Comparison of ENCODE assay signal across 8 cellular contexts in the genomic region with DNA sequence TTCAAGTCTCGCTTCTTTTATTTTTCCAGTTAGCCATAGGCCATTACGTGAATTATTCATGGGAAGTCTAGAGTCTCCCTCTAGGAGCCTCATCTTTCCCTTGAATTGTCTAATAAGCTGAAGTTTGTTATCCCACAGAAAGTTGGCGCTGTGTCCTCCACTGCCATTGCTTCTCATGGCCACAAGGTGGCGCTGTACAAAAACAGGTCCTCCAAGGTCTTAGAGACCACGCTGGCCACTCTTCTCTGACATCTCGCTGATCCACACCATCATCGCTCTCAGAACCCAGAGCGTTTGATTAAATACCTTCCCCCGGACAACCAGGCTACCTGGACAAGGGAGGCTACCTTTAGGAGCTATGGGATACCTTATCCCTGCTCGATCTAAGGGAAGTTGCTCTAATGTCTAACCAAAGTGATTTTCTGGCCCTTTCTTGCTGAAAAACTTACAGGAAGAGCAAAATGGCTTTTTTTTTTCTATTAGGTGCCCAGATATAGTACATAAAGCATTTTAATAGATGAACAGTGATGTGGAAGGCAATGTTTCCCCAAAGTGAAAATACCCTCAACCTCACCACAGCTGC.
DNase-seq lines count a peak whose midpoint lies in the region; ATAC-seq and FAIRE-seq lines count a peak whose summit lies in the region.

No MANE protein-coding gene starts in this region.

- no peaks in the 10 kb centered on the region for H3K27me3 ChIP-seq in trophoblast cell (ENCODE audit: insufficient read depth, low read length)

- H3K4ac ChIP-seq in trophoblast cell (ENCODE audit: low read depth, low read length): no peak overlapping the region

- no CpG with 5 or more reads among the region's 10 CpGs for WGBS in trophoblast cell (ENCODE audit: extremely low coverage, insufficient coverage, insufficient read length)

- DNase-seq in G401 (ENCODE audit: low spot score) (peak; percentile 23), NCI-H2196 treated with DMSO at 0.1 percent for 48 hours (lab: John Stamatoyannopoulos, UW; ENCODE audit: unreplicated experiment) (peak; percentile 12), frontal cortex (ENCODE audit: low spot score in 2 of 2) (peak; percentile 4 to 28), trophoblast cell (peak; percentile 61 to 89)
- peak in 2 of 3 experiments; percentile 2 to 16 for DNase-seq in activated CD8-positive, alpha-beta memory T cell treated with anti-CD3 and anti-CD28 coated beads for 48 hours (ENCODE audit: low read depth in 2 of 3, low spot score in 2 of 3)

- no peak overlapping the region for H4K91ac ChIP-seq in trophoblast cell (ENCODE audit: low read depth, low read length)

- H3K4me3 ChIP-seq in trophoblast cell (ENCODE audit: low read depth, low read length): no peak overlapping the region

- no peak overlapping the region for H4K12ac ChIP-seq in trophoblast cell (ENCODE audit: low read depth, low read length)

- no peak for FAIRE-seq in frontal cortex (lab: Jason Lieb, UNC)

- H2BK5ac ChIP-seq in trophoblast cell (ENCODE audit: low read depth, low read length, poor library complexity): no peak overlapping the region

- peak overlapping the region; percentile 19 for H3K4me2 ChIP-seq in trophoblast cell (ENCODE audit: low read length)

- in situ Hi-C loops in G401 (cut with HindIII; ENCODE audit: low sequenced_read_pairs): no loop called here

- no peak overlapping the region for H4K8ac ChIP-seq in trophoblast cell (ENCODE audit: low read depth, low read length)

- H3K14ac ChIP-seq in trophoblast cell (ENCODE audit: low read length): no peak overlapping the region

- no peaks in the 10 kb centered on the region for H3K79me1 ChIP-seq in trophoblast cell (ENCODE audit: low read length)

- no peak overlapping the region for H3K9ac ChIP-seq in trophoblast cell (ENCODE audit: low read length)

- H3K18ac ChIP-seq in trophoblast cell (ENCODE audit: low read length): no peak overlapping the region

- no peaks in the 10 kb centered on the region for H3K9me3 ChIP-seq in trophoblast cell (ENCODE audit: insufficient read depth, low read depth, low read length)

- H3K36me3 ChIP-seq in trophoblast cell (ENCODE audit: control insufficient read depth in 1 of 2, insufficient read depth in 2 of 2, low read length in 2 of 2): no peaks in the 10 kb centered on the region

- no peak overlapping the region for H2BK120ac ChIP-seq in trophoblast cell (ENCODE audit: insufficient read depth, low read length, poor library complexity)

- no peaks in the 10 kb centered on the region for H3K79me2 ChIP-seq in trophoblast cell (ENCODE audit: control insufficient read depth, insufficient read depth, low read length, poor library complexity)

- no peaks in the 10 kb centered on the region for H3K4me1 ChIP-seq in trophoblast cell (ENCODE audit: control insufficient read depth in 1 of 2, insufficient read depth in 2 of 2, low read length in 2 of 2)

- no peak overlapping the region for H3K23ac ChIP-seq in trophoblast cell (ENCODE audit: low read length)

- no peak overlapping the region for H2AFZ ChIP-seq in trophoblast cell (ENCODE audit: insufficient read depth, low read length, poor library complexity)

- H3K27ac ChIP-seq in trophoblast cell (ENCODE audit: low read depth, low read length): no peak overlapping the region

- no peak overlapping the region for H2BK12ac ChIP-seq in trophoblast cell (ENCODE audit: low read length)

- peak; percentile 58 for ATAC-seq in HG02759 (IDR thresholded peaks at IDR 0.05; ENCODE audit: unreplicated experiment)
- no peak for ATAC-seq in GM19023 (IDR thresholded peaks at IDR 0.05; ENCODE audit: unreplicated experiment)
- no peak for ATAC-seq in HG03045 (IDR thresholded peaks at IDR 0.05; ENCODE audit: unreplicated experiment)

- no peak overlapping the region for H2AK5ac ChIP-seq in trophoblast cell (ENCODE audit: low read length)

Comparison
In these comparisons a context has a peak if more than half of its experiments do, and no peak if none do; other contexts are left out.
1. DNase-seq: peak in every context shown above with its lines; median percentile 75 in trophoblast cell; 23 in G401; 16 in frontal cortex; 12 in NCI-H2196 treated with DMSO at 0.1 percent for 48 hours; 9 in activated CD8-positive, alpha-beta memory T cell treated with anti-CD3 and anti-CD28 coated beads for 48 hours.